In the genomic region with DNA sequence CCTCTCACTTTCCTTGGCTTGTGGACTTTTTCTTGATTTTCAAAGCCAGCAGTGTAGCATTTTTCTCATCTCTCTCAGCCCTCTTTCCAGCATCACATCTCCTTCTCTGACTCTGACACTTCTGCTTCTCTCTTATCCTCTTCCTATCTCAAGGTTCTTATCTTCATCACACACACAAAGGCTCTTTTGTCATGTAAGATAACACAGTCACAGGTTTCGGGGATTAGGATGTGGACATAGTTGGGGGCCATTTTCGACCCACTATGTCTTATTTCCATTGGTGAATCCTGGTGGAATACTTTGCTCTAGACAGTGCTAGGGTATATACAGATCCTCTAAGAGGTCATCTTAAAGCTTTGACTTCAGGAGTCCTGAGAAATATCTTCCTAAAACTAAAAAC, we compare ENCODE assay signal across 3 cellular contexts.
"Had no signal": no experiment of that assay in that cellular context is flagged by ENCODE, and none has a peak within 500 bp of the region (broad histone marks: within the 10 kb centered on the region; RNA-seq: fewer than 3 reads in every experiment).

No MANE protein-coding gene starts in this region.

- H3K4me3 ChIP-seq: GM12878 had no signal

- ATAC-seq: GM12878 had no signal

- DNase-seq: GDM1, GF-D8 had no signal
